ENCODE assay signal across 8 cellular contexts in the genomic region with DNA sequence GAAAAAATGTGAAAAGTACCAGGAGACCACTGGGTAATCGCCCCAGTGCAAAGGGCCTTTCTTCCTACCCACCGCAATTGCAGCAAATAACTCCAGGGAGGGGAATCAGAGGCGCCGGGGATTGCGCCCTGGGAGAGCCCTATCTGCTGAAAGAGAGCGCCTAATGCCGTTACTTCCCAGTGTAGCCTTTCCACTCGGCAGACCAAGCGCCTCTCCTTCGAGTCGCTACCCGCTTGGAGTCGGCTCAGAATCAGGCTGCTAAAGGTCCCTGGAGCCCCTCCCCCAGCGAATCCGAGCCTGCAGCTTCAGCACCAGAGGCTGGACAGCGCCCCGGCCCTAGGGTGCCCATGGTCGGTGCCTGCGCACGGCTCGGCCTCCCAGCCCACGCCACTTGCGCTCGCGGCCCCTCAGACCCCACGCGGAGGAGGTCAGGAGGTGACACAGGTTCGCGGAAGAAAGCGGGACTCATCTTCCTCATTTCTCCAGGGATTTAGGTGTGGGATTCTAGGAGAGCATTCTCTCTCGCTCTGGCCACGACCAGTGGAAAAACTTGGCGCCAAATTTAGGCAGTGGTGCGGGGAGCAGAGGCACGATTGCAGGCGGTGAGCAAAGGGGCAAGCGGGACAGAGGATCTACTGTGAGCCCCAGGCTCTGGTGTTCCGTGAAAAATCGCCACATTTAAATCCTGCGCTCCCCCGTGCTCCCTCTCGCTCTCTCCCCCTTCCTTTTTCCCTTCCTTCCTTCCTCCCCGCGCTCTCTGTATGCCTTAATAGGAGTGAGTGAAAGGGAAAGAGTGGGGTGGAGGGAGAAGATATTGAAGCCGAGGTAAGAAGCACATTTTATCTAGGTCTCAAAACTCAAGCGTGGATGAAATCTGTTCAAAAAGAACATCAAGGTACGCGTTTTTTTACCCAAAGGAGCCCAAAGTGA. TPM values are rescaled to one million over a fixed set of nuclear protein-coding genes. Genes with fewer than 3 reads are reported as not detected.
DNase-seq lines count a peak whose midpoint lies in the region; ATAC-seq, FAIRE-seq and TF ChIP-seq lines count a peak whose summit lies in the region.

No MANE protein-coding gene starts in this region.

- no peaks in the 10 kb centered on the region; the same call in 1 of the 2 replicates for H4K20me1 ChIP-seq in HepG2 (ENCODE audit: insufficient read depth, low read length)

- POLR2A ChIA-PET in HepG2 (lab: Yijun Ruan, JAX): no interaction called here

- ATAC-seq in HepG2 (peak; percentile 84), upper lobe of right lung (peak; percentile 72)

- TF ChIP-seq EP300 in HepG2 (IDR thresholded peaks at IDR 0.05; ENCODE audit: low read depth in 2 of 2, low read length in 2 of 2) (no peak), HepG2 (CRISPR knock-in tag; IDR thresholded peaks at IDR 0.05; ENCODE audit: borderline replicate concordance) (no peak)

- TF ChIP-seq CTCF in astrocyte of the spinal cord (IDR thresholded peaks at IDR 0.05; ENCODE audit: low read depth, low read length) (no peak), HepG2 (CRISPR knock-in tag; IDR thresholded peaks at IDR 0.05) (no peak), upper lobe of right lung (IDR thresholded peaks at IDR 0.05) (no peak), Peyer's patch (IDR thresholded peaks at IDR 0.05) (no peak)

- FAIRE-seq in HepG2 (lab: Jason Lieb, UNC): no peak

- DNase-seq in DMS53 treated with DMSO at 0.1 percent for 48 hours (lab: John Stamatoyannopoulos, UW; ENCODE audit: unreplicated experiment) (peak; percentile 32), NCI-H748 (lab: John Stamatoyannopoulos, UW; ENCODE audit: unreplicated experiment) (peak; percentile 77), astrocyte of the spinal cord (ENCODE audit: low read depth, low spot score) (peak; percentile 19), HepG2 (ENCODE audit: low spot score) (no peak), upper lobe of right lung (no peak), HuH-7.5 (ENCODE audit: low spot score) (no peak), putamen (ENCODE audit: low spot score) (no peak), Peyer's patch (no peak)

- intact Hi-C loops in HepG2 (cut with micrococcal nuclease; ENCODE audit: unreplicated experiment): no loop called here
- intact Hi-C loops in upper lobe of right lung (cut with DNase I): no loop called here

- no peak overlapping the region for H3K9ac ChIP-seq in HepG2 (ENCODE audit: insufficient read depth, low read depth, low read length)

- H3K27me3 ChIP-seq in HepG2 (ENCODE audit: control insufficient read depth in 1 of 2, insufficient read depth in 2 of 2, low read length in 2 of 2): peaks cover 6 to 37% of the 10 kb centered on the region in 2 experiments; a peak in 3 of 5 replicates
- peaks cover 45% of the 10 kb centered on the region for H3K27me3 ChIP-seq in upper lobe of right lung
- H3K27me3 ChIP-seq in Peyer's patch: peaks cover 0 to 22% of the 10 kb centered on the region in 2 donors

- no peak for TF ChIP-seq RAD21 in HepG2 (CRISPR knock-in tag; IDR thresholded peaks at IDR 0.05)

- H3K4me1 ChIP-seq in HepG2 (ENCODE audit: insufficient read depth, low read length) (no peaks in the 10 kb centered on the region), upper lobe of right lung (no peaks in the 10 kb centered on the region), Peyer's patch (peaks cover 0 to 16% (median 0%) of the 10 kb centered on the region in 4 donors)

- no peak overlapping the region for H2AFZ ChIP-seq in HepG2 (ENCODE audit: low read length)

- no peak for TF ChIP-seq POLR2A in HepG2 (IDR thresholded peaks at IDR 0.05; ENCODE audit: insufficient read depth in 1 of 2, low read depth in 2 of 2, low read length in 2 of 2)
- TF ChIP-seq POLR2A in Peyer's patch (IDR thresholded peaks at IDR 0.05): no peak

- no peaks in the 10 kb centered on the region for H3K79me2 ChIP-seq in HepG2 (ENCODE audit: insufficient read depth, low read length)

- H3K4me3 ChIP-seq in astrocyte of the spinal cord (ENCODE audit: low read depth, low read length) (no peak overlapping the region), HepG2 (replicated peaks in 1 of 3; ENCODE audit: insufficient read depth in 1 of 3, low read depth in 2 of 3, low read length in 3 of 3) (no peak overlapping the region), upper lobe of right lung (no peak overlapping the region), Peyer's patch (no peak overlapping the region)

- CTCF ChIA-PET in HepG2 (lab: Yijun Ruan, JAX; ENCODE audit: low intra/inter-chr PET ratio, low total read pairs): no interaction called here

- H3K27ac ChIP-seq in HepG2 (ENCODE audit: extremely low read length, insufficient read depth, low read length) (no peak overlapping the region), upper lobe of right lung (no peak overlapping the region), Peyer's patch (no peak overlapping the region)

- WGBS in HepG2 (ENCODE audit: low lambda C conversion rate): 39% methylated on average over 34 of the region's 48 CpGs

- H3K36me3 ChIP-seq in HepG2 (replicated peaks in 1 of 2; ENCODE audit: control insufficient read depth in 1 of 2, insufficient read depth in 2 of 2, low read length in 2 of 2): no peaks in the 10 kb centered on the region
- no peaks in the 10 kb centered on the region for H3K36me3 ChIP-seq in upper lobe of right lung
- no peaks in the 10 kb centered on the region for H3K36me3 ChIP-seq in Peyer's patch

- H3K4me2 ChIP-seq in HepG2 (ENCODE audit: low read depth, low read length): no peak overlapping the region

- no peaks in the 10 kb centered on the region for H3K9me3 ChIP-seq in HepG2 (ENCODE audit: low read length)
- no peaks in the 10 kb centered on the region for H3K9me3 ChIP-seq in upper lobe of right lung
- no peaks in the 10 kb centered on the region for H3K9me3 ChIP-seq in Peyer's patch

- in situ Hi-C loops in astrocyte of the spinal cord (cut with HindIII; ENCODE audit: low sequenced_read_pairs) (no loop called here), HepG2 (cut with HindIII; ENCODE audit: extremely low pct_ligation_motif_present, low pct_unique_long_range_greater_than_20kb) (no loop called here)

- BruUV-seq in HepG2 (replicated peaks; lab: Mats Ljungman, UMichigan): no TSS peak

RNA-seq across cellular contexts. Expression of gene AEN, which starts 15.4 kb away (rescaled TPM):
- total RNA-seq in HepG2 (2016; rRNA removed; fragmentation: Illumina TruSeq; extraction: Trizol) (115 and 118 TPM in 2 replicates), upper lobe of right lung (34.6 TPM), Peyer's patch (10 to 100 TPM in 2 of 4 donors, 1 to 10 TPM in 2; 9.6 to 17.3 (median 11.5) TPM)
- total RNA-seq in HepG2 (2016; cell fraction: cytosol; rRNA removed; fragmentation: Illumina TruSeq; extraction: Trizol; ENCODE audit: low read depth): 24.6 and 27.1 TPM in 2 replicates
- 110 and 117 TPM in 2 replicates for total RNA-seq in HepG2 (2016; cell fraction: insoluble cytoplasmic fraction; rRNA removed; fragmentation: Illumina TruSeq; extraction: Trizol)
- total RNA-seq in HepG2 (2016; cell fraction: membrane; rRNA removed; fragmentation: Illumina TruSeq; extraction: Trizol): 71.0 and 75.9 TPM in 2 replicates
- 82.3 and 94.1 TPM in 2 replicates for total RNA-seq in HepG2 (2016; cell fraction: nucleus; rRNA removed; fragmentation: Illumina TruSeq; extraction: Trizol)
- 51.3 and 55.2 TPM in 2 replicates for polyA plus RNA-seq in HepG2 (2011; rRNA removed)
- 39.7 and 48.8 TPM in 2 replicates for polyA plus RNA-seq in HepG2 (2011; cell fraction: cytosol; rRNA removed)
- polyA plus RNA-seq in HepG2 (2011; cell fraction: nucleus; rRNA removed): 115 and 142 TPM in 2 replicates
- polyA plus RNA-seq in HepG2 (2012): 26.8 and 40.4 TPM in 2 replicates
- 11.0 and 11.5 TPM in 2 replicates for polyA plus RNA-seq in HepG2 (2016; cell fraction: cytosol; fragmentation: Illumina TruSeq; extraction: Trizol; ENCODE audit: low read depth)
- 70.1 and 79.0 TPM in 2 replicates for polyA plus RNA-seq in HepG2 (2016; cell fraction: insoluble cytoplasmic fraction; fragmentation: Illumina TruSeq; extraction: Trizol; ENCODE audit: low read depth)
- 28.4 and 28.6 TPM in 2 replicates for polyA plus RNA-seq in HepG2 (2016; cell fraction: membrane; fragmentation: Illumina TruSeq; extraction: Trizol; ENCODE audit: low read depth)
- 90.9 and 95.3 TPM in 2 replicates for polyA plus RNA-seq in HepG2 (2016; cell fraction: nucleus; fragmentation: Illumina TruSeq; extraction: Trizol; ENCODE audit: insufficient read depth, low read depth)
- 70.6 and 173 TPM in 2 replicates for polyA minus RNA-seq in HepG2 (2011; rRNA and poly(A)+ RNA removed; ENCODE audit: low replicate concordance)
- polyA minus RNA-seq in HepG2 (2011; cell fraction: cytosol; rRNA and poly(A)+ RNA removed): 44.6 and 50.4 TPM in 2 replicates
- 117 and 130 TPM in 2 replicates for polyA minus RNA-seq in HepG2 (2011; cell fraction: nucleus; rRNA and poly(A)+ RNA removed)

RNA-seq across cellular contexts. Expression of gene ISG20, which starts 33.0 kb away (rescaled TPM):
- total RNA-seq in HepG2 (2016; rRNA removed; fragmentation: Illumina TruSeq; extraction: Trizol) (6.3 and 10.5 TPM in 2 replicates), upper lobe of right lung (34.9 TPM), Peyer's patch (10 to 100 TPM; 50.3 to 90.0 (median 70.6) TPM)
- total RNA-seq in HepG2 (2016; cell fraction: cytosol; rRNA removed; fragmentation: Illumina TruSeq; extraction: Trizol; ENCODE audit: low read depth): 2.6 and 5.4 TPM in 2 replicates
- 6.8 and 9.8 TPM in 2 replicates for total RNA-seq in HepG2 (2016; cell fraction: insoluble cytoplasmic fraction; rRNA removed; fragmentation: Illumina TruSeq; extraction: Trizol)
- 4.6 and 7.7 TPM in 2 replicates for total RNA-seq in HepG2 (2016; cell fraction: membrane; rRNA removed; fragmentation: Illumina TruSeq; extraction: Trizol)
- 2.0 and 3.7 TPM in 2 replicates for total RNA-seq in HepG2 (2016; cell fraction: nucleus; rRNA removed; fragmentation: Illumina TruSeq; extraction: Trizol)
- polyA plus RNA-seq in HepG2 (2011; rRNA removed): 31.5 and 50.8 TPM in 2 replicates
- polyA plus RNA-seq in HepG2 (2011; cell fraction: cytosol; rRNA removed): 31.2 and 32.1 TPM in 2 replicates
- 14.5 and 18.2 TPM in 2 replicates for polyA plus RNA-seq in HepG2 (2011; cell fraction: nucleus; rRNA removed)
- polyA plus RNA-seq in HepG2 (2012): 11.6 and 19.0 TPM in 2 replicates
- polyA plus RNA-seq in HepG2 (2016; cell fraction: cytosol; fragmentation: Illumina TruSeq; extraction: Trizol; ENCODE audit: low read depth): 6.6 and 8.5 TPM in 2 replicates
- 9.0 and 9.8 TPM in 2 replicates for polyA plus RNA-seq in HepG2 (2016; cell fraction: insoluble cytoplasmic fraction; fragmentation: Illumina TruSeq; extraction: Trizol; ENCODE audit: low read depth)
- 5.9 and 6.2 TPM in 2 replicates for polyA plus RNA-seq in HepG2 (2016; cell fraction: membrane; fragmentation: Illumina TruSeq; extraction: Trizol; ENCODE audit: low read depth)
- 5.4 and 6.8 TPM in 2 replicates for polyA plus RNA-seq in HepG2 (2016; cell fraction: nucleus; fragmentation: Illumina TruSeq; extraction: Trizol; ENCODE audit: insufficient read depth, low read depth)
- 3.8 and 11.4 TPM in 2 replicates for polyA minus RNA-seq in HepG2 (2011; rRNA and poly(A)+ RNA removed; ENCODE audit: low replicate concordance)
- 5.5 and 6.9 TPM in 2 replicates for polyA minus RNA-seq in HepG2 (2011; cell fraction: cytosol; rRNA and poly(A)+ RNA removed)
- 8.8 and 9.0 TPM in 2 replicates for polyA minus RNA-seq in HepG2 (2011; cell fraction: nucleus; rRNA and poly(A)+ RNA removed)

RNA-seq across cellular contexts. Expression of gene DET1, which starts 59.3 kb away (rescaled TPM):
- 2.1 and 2.2 TPM in 2 replicates for total RNA-seq in HepG2 (2016; rRNA removed; fragmentation: Illumina TruSeq; extraction: Trizol)
- 1.0 and 1.2 TPM in 2 replicates for total RNA-seq in HepG2 (2016; cell fraction: cytosol; rRNA removed; fragmentation: Illumina TruSeq; extraction: Trizol; ENCODE audit: low read depth)
- total RNA-seq in HepG2 (2016; cell fraction: insoluble cytoplasmic fraction; rRNA removed; fragmentation: Illumina TruSeq; extraction: Trizol): 2.1 and 2.3 TPM in 2 replicates
- 3.6 and 3.7 TPM in 2 replicates for total RNA-seq in HepG2 (2016; cell fraction: membrane; rRNA removed; fragmentation: Illumina TruSeq; extraction: Trizol)
- total RNA-seq in HepG2 (2016; cell fraction: nucleus; rRNA removed; fragmentation: Illumina TruSeq; extraction: Trizol): 3.5 and 3.8 TPM in 2 replicates
- 4.2 and 5.3 TPM in 2 replicates for polyA plus RNA-seq in HepG2 (2011; rRNA removed)
- 3.7 TPM in 2 replicates for polyA plus RNA-seq in HepG2 (2011; cell fraction: cytosol; rRNA removed)
- 6.8 and 8.0 TPM in 2 replicates for polyA plus RNA-seq in HepG2 (2011; cell fraction: nucleus; rRNA removed)
- 2.7 and 3.9 TPM in 2 replicates for polyA plus RNA-seq in HepG2 (2012)
- polyA plus RNA-seq in HepG2 (2016; cell fraction: cytosol; fragmentation: Illumina TruSeq; extraction: Trizol; ENCODE audit: low read depth): 1.5 and 1.7 TPM in 2 replicates
- polyA plus RNA-seq in HepG2 (2016; cell fraction: insoluble cytoplasmic fraction; fragmentation: Illumina TruSeq; extraction: Trizol; ENCODE audit: low read depth): 3.1 and 3.3 TPM in 2 replicates
- 3.8 and 4.4 TPM in 2 replicates for polyA plus RNA-seq in HepG2 (2016; cell fraction: membrane; fragmentation: Illumina TruSeq; extraction: Trizol; ENCODE audit: low read depth)
- polyA plus RNA-seq in HepG2 (2016; cell fraction: nucleus; fragmentation: Illumina TruSeq; extraction: Trizol; ENCODE audit: insufficient read depth, low read depth): 4.7 and 5.5 TPM in 2 replicates
- polyA minus RNA-seq in HepG2 (2011; rRNA and poly(A)+ RNA removed; ENCODE audit: low replicate concordance): 10.4 TPM in 1 of 2 replicates, not detected in the other
- polyA minus RNA-seq in HepG2 (2011; cell fraction: cytosol; rRNA and poly(A)+ RNA removed): 1.1 and 2.6 TPM in 2 replicates
- polyA minus RNA-seq in HepG2 (2011; cell fraction: nucleus; rRNA and poly(A)+ RNA removed): 11.8 and 16.7 TPM in 2 replicates
- total RNA-seq in upper lobe of right lung: 5.4 TPM
- 10 to 100 TPM in 3 of 4 donors, 1 to 10 TPM in 1; 9.3 to 19.6 (median 10.8) TPM for total RNA-seq in Peyer's patch

Comparison
In these comparisons a context has a peak if more than half of its experiments do, and no peak if none do; other contexts are left out.
1. DNase-seq: peak in DMS53 treated with DMSO at 0.1 percent for 48 hours (single experiment), NCI-H748 (single experiment) and astrocyte of the spinal cord (single experiment); none in HepG2 (single experiment), upper lobe of right lung (single experiment), HuH-7.5 (single experiment), putamen (single experiment) and Peyer's patch (0 of 3).